In genomic region chr19:48954011-48954594, GRCh38 we compare ENCODE assay signal across 8 cellular contexts. TPM values are rescaled to one million over a fixed set of nuclear protein-coding genes. Genes with fewer than 3 reads are reported as not detected.
DNase-seq lines count a peak whose midpoint lies in the region; ATAC-seq and TF ChIP-seq lines count a peak whose summit lies in the region.

No MANE protein-coding gene starts in this region.

- no peak overlapping the region for H2AK5ac ChIP-seq in mesendoderm (ENCODE audit: low read length)

- CTCF ChIA-PET in activated naive CD4-positive, alpha-beta T cell treated with anti-CD3 and anti-CD28 coated beads, Interleukin-2, amount 10 ng/mL, durations not matched to agents 7 days and 5 days (lab: Charles Lee) = interaction anchor here (0.9 to 1.3 kb wide), 4 partner anchors 10 to 54 kb away, joined by 3 to 5 read pairs (median 4); no protein-coding TSS in a partner anchor

- H3K4me1 ChIP-seq in mesendoderm (ENCODE audit: control insufficient read depth, low read depth, low read length) = peaks cover 2% of the 10 kb centered on the region
- H3K4me1 ChIP-seq in urinary bladder (ENCODE audit: insufficient read depth) = no peaks in the 10 kb centered on the region

- peak overlapping the region; percentile 84 for H3K56ac ChIP-seq in mesendoderm (ENCODE audit: low read length)

- peak overlapping the region; percentile 87 for H3K4me2 ChIP-seq in mesendoderm (ENCODE audit: low read length)

- H3K4ac ChIP-seq in mesendoderm (ENCODE audit: low read depth, low read length) = peak overlapping the region; percentile 62

- no peak overlapping the region for H3K27ac ChIP-seq in mesendoderm (ENCODE audit: low read depth, low read length)
- no peak overlapping the region for H3K27ac ChIP-seq in urinary bladder (ENCODE audit: low read depth)

- H3K9ac ChIP-seq in mesendoderm (ENCODE audit: low read length) = peak overlapping the region; percentile 76

- no peak for ATAC-seq in HG03521 (IDR thresholded peaks at IDR 0.05; ENCODE audit: unreplicated experiment)
- ATAC-seq in GM19455 (IDR thresholded peaks at IDR 0.05; ENCODE audit: unreplicated experiment) = no peak

- no CpG with 5 or more reads among the region's 11 CpGs for WGBS in mesendoderm (ENCODE audit: extremely low coverage, insufficient coverage, low lambda C conversion rate)
- 41% methylated on average over 11 of the region's 11 CpGs for WGBS in urinary bladder

- H3K27me3 Mint-ChIP-seq in activated naive CD4-positive, alpha-beta T cell treated with anti-CD3 and anti-CD28 coated beads, Interleukin-2, amount 10 ng/mL, durations not matched to agents 7 days and 5 days = peaks cover 8% of the 10 kb centered on the region
- peaks cover 9% of the 10 kb centered on the region for H3K27me3 Mint-ChIP-seq in brain

- peaks cover 10% of the 10 kb centered on the region for H3K79me2 ChIP-seq in mesendoderm (ENCODE audit: control insufficient read depth, insufficient read depth, low read length)

- peak overlapping the region; percentile 71 for H4K5ac ChIP-seq in mesendoderm (ENCODE audit: low read length)

- H3K9me3 Mint-ChIP-seq in activated naive CD4-positive, alpha-beta T cell treated with anti-CD3 and anti-CD28 coated beads, Interleukin-2, amount 10 ng/mL, durations not matched to agents 7 days and 5 days = no peaks in the 10 kb centered on the region
- peaks cover 0 to 4% (median 0%) of the 10 kb centered on the region in 5 experiments for H3K9me3 Mint-ChIP-seq in brain

- no peak overlapping the region for H2BK120ac ChIP-seq in mesendoderm (ENCODE audit: low read depth, low read length)

- H3K23ac ChIP-seq in mesendoderm (ENCODE audit: low read length) = no peak overlapping the region

- H3K4me1 Mint-ChIP-seq in activated naive CD4-positive, alpha-beta T cell treated with anti-CD3 and anti-CD28 coated beads, Interleukin-2, amount 10 ng/mL, durations not matched to agents 7 days and 5 days = peaks cover 43% of the 10 kb centered on the region
- peaks cover 24% of the 10 kb centered on the region for H3K4me1 Mint-ChIP-seq in brain

- no peak overlapping the region for H2BK5ac ChIP-seq in mesendoderm (ENCODE audit: low read length)

- no peaks in the 10 kb centered on the region for H3K27me3 ChIP-seq in mesendoderm (ENCODE audit: insufficient read depth, low read length, poor library complexity)

- peaks cover 32% of the 10 kb centered on the region for H3K36me3 Mint-ChIP-seq in activated naive CD4-positive, alpha-beta T cell treated with anti-CD3 and anti-CD28 coated beads, Interleukin-2, amount 10 ng/mL, durations not matched to agents 7 days and 5 days
- H3K36me3 Mint-ChIP-seq in brain = peaks cover 31% of the 10 kb centered on the region

- peak overlapping the region; percentile 31 for H4K8ac ChIP-seq in mesendoderm (ENCODE audit: low read depth, low read length)

- H2BK15ac ChIP-seq in mesendoderm (replicated peaks; ENCODE audit: low read depth) = no peak overlapping the region

- DNase-seq in activated naive CD4-positive, alpha-beta T cell treated with anti-CD3 and anti-CD28 coated beads, Interleukin-2, amount 10 ng/mL, durations not matched to agents 7 days and 5 days = no peak
- DNase-seq in activated naive CD4-positive, alpha-beta T cell treated with anti-CD3 and anti-CD28 coated beads, Interleukin-2, amount 50 U/mL, for 16 hours = no peak
- DNase-seq in mesendoderm = no peak
- DNase-seq in GF-D8 (lab: John Stamatoyannopoulos, UW) = no peak

- H3K36me3 ChIP-seq in mesendoderm (ENCODE audit: control insufficient read depth, insufficient read depth, low read length) (peaks cover 8% of the 10 kb centered on the region), urinary bladder (ENCODE audit: insufficient read depth) (no peaks in the 10 kb centered on the region)

- TF ChIP-seq CTCF in brain (conservative IDR thresholded peaks at IDR 0.05) = peak in 1 of 2 experiments; percentile 38

- H3K27ac Mint-ChIP-seq in activated naive CD4-positive, alpha-beta T cell treated with anti-CD3 and anti-CD28 coated beads, Interleukin-2, amount 10 ng/mL, durations not matched to agents 7 days and 5 days = peak overlapping the region; percentile 90
- H3K27ac Mint-ChIP-seq in brain = peak overlapping the region; percentile 91 to 96 (median 93)

- H3K4me3 ChIP-seq in mesendoderm (ENCODE audit: low read length) = peak overlapping the region; percentile 40
- peak overlapping the region; percentile 72 for H3K4me3 ChIP-seq in urinary bladder (ENCODE audit: low read depth, low read length)

- peaks cover 14% of the 10 kb centered on the region for H3K79me1 ChIP-seq in mesendoderm (ENCODE audit: low read length)

- H3K18ac ChIP-seq in mesendoderm (ENCODE audit: low read length) = no peak overlapping the region

- H3K4me3 Mint-ChIP-seq in activated naive CD4-positive, alpha-beta T cell treated with anti-CD3 and anti-CD28 coated beads, Interleukin-2, amount 10 ng/mL, durations not matched to agents 7 days and 5 days = peak overlapping the region; percentile 79
- H3K4me3 Mint-ChIP-seq in brain = peak overlapping the region; percentile 82 to 91 (median 89)

RNA-seq across cellular contexts. Expression of gene BAX, which starts 0.6 kb away (rescaled TPM):
- polyA plus RNA-seq in brain (ENCODE audit: insufficient read depth, low read depth, low replicate concordance) (141 TPM), urinary bladder (73.0 TPM)
- polyA plus RNA-seq in mesendoderm (2013, experiment 1 of 2) = 77.7 TPM
- 82.3 TPM for polyA plus RNA-seq in mesendoderm (2013, experiment 2 of 2)
- total RNA-seq in urinary bladder = 13.1 TPM

RNA-seq across cellular contexts. Expression of gene FTL, which starts 11.0 kb away (rescaled TPM):
- polyA plus RNA-seq in brain (ENCODE audit: insufficient read depth, low read depth, low replicate concordance) = 3,022 TPM
- polyA plus RNA-seq in mesendoderm (2013, experiment 1 of 2) = 2,631 TPM
- 2,464 TPM for polyA plus RNA-seq in mesendoderm (2013, experiment 2 of 2)
- total RNA-seq in urinary bladder = 1,234 TPM
- polyA plus RNA-seq in urinary bladder = 4,798 TPM

RNA-seq across cellular contexts. Expression of gene DHDH, which starts 20.6 kb away (rescaled TPM):
- polyA plus RNA-seq in brain (ENCODE audit: insufficient read depth, low read depth, low replicate concordance) (1.4 TPM), urinary bladder (0.75 TPM)
- polyA plus RNA-seq in mesendoderm (2013, experiment 1 of 2) = 0.27 TPM
- polyA plus RNA-seq in mesendoderm (2013, experiment 2 of 2) = 0.36 TPM
- total RNA-seq in urinary bladder = 0.37 TPM

RNA-seq across cellular contexts. Expression of gene GYS1, which starts 39.0 kb away (rescaled TPM):
- polyA plus RNA-seq in brain (ENCODE audit: insufficient read depth, low read depth, low replicate concordance) (21.8 TPM), urinary bladder (39.5 TPM)
- 20.1 TPM for polyA plus RNA-seq in mesendoderm (2013, experiment 1 of 2)
- 19.3 TPM for polyA plus RNA-seq in mesendoderm (2013, experiment 2 of 2)
- total RNA-seq in urinary bladder = 33.3 TPM

RNA-seq across cellular contexts. Expression of gene RUVBL2, which starts 39.6 kb away (rescaled TPM):
- polyA plus RNA-seq in brain (ENCODE audit: insufficient read depth, low read depth, low replicate concordance) = 166 TPM
- polyA plus RNA-seq in mesendoderm (2013, experiment 1 of 2) = 88.9 TPM
- 92.5 TPM for polyA plus RNA-seq in mesendoderm (2013, experiment 2 of 2)
- total RNA-seq in urinary bladder = 61.3 TPM
- polyA plus RNA-seq in urinary bladder = 83.4 TPM
